1 cellular context compared by ENCODE assay signal in genomic region chr1:46301406-46302090, GRCh38.
TF ChIP-seq lines count a peak whose summit lies in the region.

No MANE protein-coding gene starts in this region.

TF ChIP-seq in HepG2, 621 proteins besides CTCF, POLR2A, EP300 and RAD21 (continues in another document):
- TF ChIP-seq ATF2 (CRISPR knock-in tag; IDR thresholded peaks at IDR 0.05) (no peak), TBX2 (CRISPR knock-in tag; IDR thresholded peaks at IDR 0.05; ENCODE audit: borderline replicate concordance) (peak; percentile 72; the same call in 1 of the 2 replicates), ZNF614 (CRISPR knock-in tag; IDR thresholded peaks at IDR 0.05; ENCODE audit: borderline replicate concordance) (no peak), ZBTB44 (CRISPR knock-in tag; IDR thresholded peaks at IDR 0.05) (no peak), MAFG (CRISPR knock-in tag; IDR thresholded peaks at IDR 0.05) (no peak), ZC3H13 (CRISPR knock-in tag; IDR thresholded peaks at IDR 0.05) (no peak), ZNF142 (CRISPR knock-in tag; IDR thresholded peaks at IDR 0.05) (no peak), ZFY (CRISPR knock-in tag; IDR thresholded peaks at IDR 0.05) (peak; percentile 64; the same call in 1 of the 2 replicates), YY1 (IDR thresholded peaks at IDR 0.05; ENCODE audit: insufficient read depth, insufficient replicate concordance, low read depth, low read length) (no peak), ZNF850 (CRISPR knock-in tag; conservative IDR thresholded peaks at IDR 0.05) (peak; percentile 90; the same call in 1 of the 2 replicates), NCOA1 (CRISPR knock-in tag; IDR thresholded peaks at IDR 0.05) (0 out of 2 replicates have a peak, but pooled peaks have one; percentile 4), PPARG (CRISPR knock-in tag; conservative IDR thresholded peaks at IDR 0.05) (no peak), ZNF503 (CRISPR knock-in tag; IDR thresholded peaks at IDR 0.05) (no peak), SRSF1 (optimal IDR thresholded peaks at IDR 0.05; ENCODE audit: low read depth, low read length) (peak; percentile 2), IRF2 (CRISPR knock-in tag; IDR thresholded peaks at IDR 0.05) (no peak), ZBTB1 (CRISPR knock-in tag; IDR thresholded peaks at IDR 0.05; ENCODE audit: borderline replicate concordance) (peak; percentile 75; the same call in 1 of the 2 replicates), ZBTB21 (CRISPR knock-in tag; IDR thresholded peaks at IDR 0.05) (no peak), HMG20B (CRISPR knock-in tag; conservative IDR thresholded peaks at IDR 0.05) (no peak), STAT6 (CRISPR knock-in tag; IDR thresholded peaks at IDR 0.05; ENCODE audit: borderline replicate concordance) (no peak), HMG20A (CRISPR knock-in tag; IDR thresholded peaks at IDR 0.05; ENCODE audit: borderline replicate concordance) (no peak), JUND (CRISPR knock-in tag; IDR thresholded peaks at IDR 0.05) (no peak), KAT2B (IDR thresholded peaks at IDR 0.05; ENCODE audit: borderline replicate concordance, low read depth, low read length) (no peak), ZNF333 (CRISPR knock-in tag; IDR thresholded peaks at IDR 0.05; ENCODE audit: borderline replicate concordance) (peak; percentile 24; the same call in 1 of the 2 replicates), SMAD9 (CRISPR knock-in tag; IDR thresholded peaks at IDR 0.05) (no peak), SALL2 (CRISPR knock-in tag; IDR thresholded peaks at IDR 0.05) (no peak), HOXA3 (CRISPR knock-in tag; IDR thresholded peaks at IDR 0.05) (0 out of 2 replicates have a peak, but pooled peaks have one; percentile 14), MTERF4 (CRISPR knock-in tag; IDR thresholded peaks at IDR 0.05) (no peak), ZNF329 (CRISPR knock-in tag; IDR thresholded peaks at IDR 0.05; ENCODE audit: low read depth) (no peak; the same call in 1 of the 2 replicates), ZBTB42 (CRISPR knock-in tag; IDR thresholded peaks at IDR 0.05) (no peak; the same call in 1 of the 2 replicates), ZNF563 (CRISPR knock-in tag; IDR thresholded peaks at IDR 0.05) (peak; percentile 18; the same call in 1 of the 2 replicates), ZNF138 (CRISPR knock-in tag; IDR thresholded peaks at IDR 0.05; ENCODE audit: low read depth) (0 out of 2 replicates have a peak, but pooled peaks have one; percentile 16), ZNF230 (CRISPR knock-in tag; IDR thresholded peaks at IDR 0.05) (0 out of 2 replicates have a peak, but pooled peaks have one; percentile 87), ASH2L (IDR thresholded peaks at IDR 0.05; ENCODE audit: insufficient read length, low read depth, low read length) (peak; percentile 55), GZF1 (CRISPR knock-in tag; IDR thresholded peaks at IDR 0.05) (peak; percentile 28; the same call in 1 of the 2 replicates)
- TF ChIP-seq, protein P1, sequence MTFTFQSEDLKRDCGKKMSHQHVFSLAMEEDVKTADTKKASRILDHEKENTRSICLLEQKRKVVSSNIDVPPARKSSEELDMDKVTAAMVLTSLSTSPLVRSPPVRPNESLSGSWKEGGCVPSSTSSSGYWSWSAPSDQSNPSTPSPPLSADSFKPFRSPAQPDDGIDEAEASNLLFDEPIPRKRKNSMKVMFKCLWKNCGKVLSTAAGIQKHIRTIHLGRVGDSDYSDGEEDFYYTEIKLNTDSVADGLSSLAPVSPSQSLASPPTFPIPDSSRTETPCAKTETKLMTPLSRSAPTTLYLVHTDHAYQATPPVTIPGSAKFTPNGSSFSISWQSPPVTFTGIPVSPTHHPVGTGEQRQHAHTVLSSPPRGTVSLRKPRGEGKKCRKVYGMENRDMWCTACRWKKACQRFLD (CRISPR knock-in tag; IDR thresholded peaks at IDR 0.05; ENCODE audit: borderline replicate concordance): peak; percentile 61; the same call in 1 of the 2 replicates
- TF ChIP-seq, protein P2, sequence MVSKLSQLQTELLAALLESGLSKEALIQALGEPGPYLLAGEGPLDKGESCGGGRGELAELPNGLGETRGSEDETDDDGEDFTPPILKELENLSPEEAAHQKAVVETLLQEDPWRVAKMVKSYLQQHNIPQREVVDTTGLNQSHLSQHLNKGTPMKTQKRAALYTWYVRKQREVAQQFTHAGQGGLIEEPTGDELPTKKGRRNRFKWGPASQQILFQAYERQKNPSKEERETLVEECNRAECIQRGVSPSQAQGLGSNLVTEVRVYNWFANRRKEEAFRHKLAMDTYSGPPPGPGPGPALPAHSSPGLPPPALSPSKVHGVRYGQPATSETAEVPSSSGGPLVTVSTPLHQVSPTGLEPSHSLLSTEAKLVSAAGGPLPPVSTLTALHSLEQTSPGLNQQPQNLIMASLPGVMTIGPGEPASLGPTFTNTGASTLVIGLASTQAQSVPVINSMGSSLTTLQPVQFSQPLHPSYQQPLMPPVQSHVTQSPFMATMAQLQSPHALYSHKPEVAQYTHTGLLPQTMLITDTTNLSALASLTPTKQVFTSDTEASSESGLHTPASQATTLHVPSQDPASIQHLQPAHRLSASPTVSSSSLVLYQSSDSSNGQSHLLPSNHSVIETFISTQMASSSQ (IDR thresholded peaks at IDR 0.05; ENCODE audit: low read depth): no peak
- TF ChIP-seq, protein P2 (CRISPR knock-in tag; IDR thresholded peaks at IDR 0.05; ENCODE audit: borderline replicate concordance): peak; percentile 24; the same call in 1 of the 2 replicates
- TF ChIP-seq, protein P3, sequence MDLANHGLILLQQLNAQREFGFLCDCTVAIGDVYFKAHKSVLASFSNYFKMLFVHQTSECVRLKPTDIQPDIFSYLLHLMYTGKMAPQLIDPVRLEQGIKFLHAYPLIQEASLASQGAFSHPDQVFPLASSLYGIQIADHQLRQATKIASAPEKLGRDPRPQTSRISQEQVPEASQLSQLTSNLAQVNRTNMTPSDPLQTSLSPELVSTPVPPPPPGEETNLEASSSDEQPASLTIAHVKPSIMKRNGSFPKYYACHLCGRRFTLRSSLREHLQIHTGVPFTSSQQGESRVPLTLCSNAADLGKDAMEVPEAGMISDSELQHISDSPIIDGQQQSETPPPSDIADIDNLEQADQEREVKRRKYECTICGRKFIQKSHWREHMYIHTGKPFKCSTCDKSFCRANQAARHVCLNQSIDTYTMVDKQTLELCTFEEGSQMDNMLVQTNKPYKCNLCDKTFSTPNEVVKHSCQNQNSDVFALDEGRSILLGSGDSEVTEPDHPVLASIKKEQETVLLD (CRISPR knock-in tag; IDR thresholded peaks at IDR 0.05; ENCODE audit: low read depth): no peak
